Comparison of ENCODE assay signal across 9 cellular contexts in genomic region chr21:34073749-34074282, GRCh38. TPM values are rescaled to one million over a fixed set of nuclear protein-coding genes. Genes with fewer than 3 reads are reported as not detected.
DNase-seq lines count a peak whose midpoint lies in the region; ATAC-seq, FAIRE-seq and TF ChIP-seq lines count a peak whose summit lies in the region.
"Had no signal": no experiment of that assay in that cellular context is flagged by ENCODE, and none has a peak within 500 bp of the region (broad histone marks: within the 10 kb centered on the region; RNA-seq: fewer than 3 reads in every experiment).

No MANE protein-coding gene starts in this region.

- no peak for TF ChIP-seq POLR2A in NB4 (IDR thresholded peaks at IDR 0.05; ENCODE audit: extremely low read depth, insufficient read length)

- DNase-seq in DMS 273 (lab: John Stamatoyannopoulos, UW; ENCODE audit: unreplicated experiment), result peak; percentile 76
- no peak for DNase-seq in DMS 273 treated with DMSO at 0.1 percent for 48 hours (lab: John Stamatoyannopoulos, UW)
- peak; percentile 50 for DNase-seq in HEK293T (ENCODE audit: extremely low spot score)
- peak; percentile 49 for DNase-seq in NB4 (ENCODE audit: low read depth)
- DNase-seq in activated gamma-delta T cell (lab: John Stamatoyannopoulos, UW), result peak; percentile 53
- DNase-seq in glomerular visceral epithelial cell (ENCODE audit: extremely low spot score), result peak; percentile 26
- peak in 3 of 6 donors; percentile 54 to 79 (median 78) for DNase-seq in pancreas
- no peak for DNase-seq in HTR-8/SVneo (ENCODE audit: insufficient read length, low spot score)

- TF ChIP-seq CTCF in NB4 (IDR thresholded peaks at IDR 0.05; ENCODE audit: low read depth, low read length) (no peak), pancreas (IDR thresholded peaks at IDR 0.05) (no peak)

- POLR2A ChIA-PET in HEK293T (lab: Yijun Ruan, JAX), result interaction anchor here (0.7 to 1.4 kb wide), 5 partner anchors 15 to 274 kb away, joined by 3 to 4 read pairs (median 4); no protein-coding TSS in a partner anchor

- H3K4me3 ChIP-seq in NB4 (ENCODE audit: low read depth, low read length), result peak overlapping the region; percentile 81
- H3K4me3 ChIP-seq in pancreas, result peak overlapping the region; percentile 48 to 70 (median 66)

- FAIRE-seq in pancreas (lab: Jason Lieb, UNC) (no peak), HTR-8/SVneo (lab: Jason Lieb, UNC) (no peak)
- FAIRE-seq: A204.1 had no signal

- WGBS in pancreas, 2 donors, result 0 to 1% methylated on average over 39 to 95 of the region's 95 CpGs

- peak; percentile 20 to 44 (median 34) for ATAC-seq in pancreas

- peaks cover 7 to 21% (median 9%) of the 10 kb centered on the region in 3 donors for H3K4me1 ChIP-seq in pancreas

- H3K36me3 ChIP-seq in pancreas, result no peaks in the 10 kb centered on the region

- H3K27ac ChIP-seq in pancreas, result peak overlapping the region; percentile 48 to 92 (median 82)

- H3K9me3 ChIP-seq in pancreas, result no peaks in the 10 kb centered on the region

- CTCF ChIA-PET in HEK293T (lab: Yijun Ruan, JAX), result interaction anchor here (1.0 kb wide), 1 partner anchor 150 kb away, joined by 4 read pairs; no protein-coding TSS in a partner anchor

- intact Hi-C loops in pancreas (cut with DNase I), result no loop called here

- H3K27me3 ChIP-seq in pancreas, result no peaks in the 10 kb centered on the region

TF ChIP-seq in HEK293T, 16 proteins besides CTCF, POLR2A, EP300 and RAD21:
- TF ChIP-seq SUZ12 (IDR thresholded peaks at IDR 0.05) (no peak), FOXM1 (IDR thresholded peaks at IDR 0.05; ENCODE audit: borderline replicate concordance) (no peak), PKNOX1 (IDR thresholded peaks at IDR 0.05) (no peak), BHLHE40 (IDR thresholded peaks at IDR 0.05; ENCODE audit: borderline replicate concordance) (no peak), ELF4 (IDR thresholded peaks at IDR 0.05) (no peak), TARDBP (IDR thresholded peaks at IDR 0.05) (no peak), LEF1 (IDR thresholded peaks at IDR 0.05; ENCODE audit: borderline replicate concordance) (no peak), FOXK2 (IDR thresholded peaks at IDR 0.05) (no peak), ARNT (IDR thresholded peaks at IDR 0.05) (no peak), L3MBTL2 (conservative IDR thresholded peaks at IDR 0.05) (no peak), FOXA1 (IDR thresholded peaks at IDR 0.05) (no peak)

RNA-seq across cellular contexts. Expression of gene MRPS6, which starts 0.4 kb away (rescaled TPM):
- 10 to 100 TPM in 5 of 6 donors, 1 to 10 TPM in 1; 9.9 to 14.5 (median 12.3) TPM for total RNA-seq in pancreas
- polyA plus RNA-seq in pancreas, result 10 to 100 TPM; 16.9 to 18.5 TPM

RNA-seq across cellular contexts. Expression of gene SLC5A3, which starts 0.4 kb away (rescaled TPM):
- 1 to 10 TPM; 2.2 to 5.9 (median 3.0) TPM for total RNA-seq in pancreas
- polyA plus RNA-seq in pancreas, result 1 to 10 TPM in 1 of 2 donors, under 1 TPM in 1; 0.49 to 1.0 TPM

Comparison
In these comparisons a context has a peak if more than half of its experiments do, and no peak if none do; other contexts are left out.
1. DNase-seq: peak in DMS 273 (single experiment), HEK293T (single experiment), NB4 (single experiment), activated gamma-delta T cell (single experiment) and glomerular visceral epithelial cell (single experiment); none in DMS 273 treated with DMSO at 0.1 percent for 48 hours (single experiment) and HTR-8/SVneo (single experiment).